In genomic region chr12:5807538-5808219, GRCh38 we compare ENCODE assay signal across 16 cellular contexts.
"Had no signal": no experiment of that assay in that cellular context is flagged by ENCODE, and none has a peak within 500 bp of the region (broad histone marks: within the 10 kb centered on the region; RNA-seq: fewer than 3 reads in every experiment).

No MANE protein-coding gene starts in this region.

- H3K36me3 ChIP-seq: esophagus squamous epithelium, neural progenitor cell, pancreas had no signal

- H3K9me3 Mint-ChIP-seq: activated naive CD8-positive, alpha-beta T cell treated with anti-CD3 and anti-CD28 coated beads, Interleukin-2, amount 10 ng/mL, durations not matched to agents 7 days and 5 days; immature natural killer cell; mesothelial cell of epicardium; neural progenitor cell had no signal

- H3K27ac Mint-ChIP-seq: activated naive CD8-positive, alpha-beta T cell treated with anti-CD3 and anti-CD28 coated beads, Interleukin-2, amount 10 ng/mL, durations not matched to agents 7 days and 5 days; immature natural killer cell; mesothelial cell of epicardium; neural progenitor cell; stimulated activated memory B cell treated with anti-CD40 and anti-IgM and Interleukin-4, amounts not matched to agents 10 μg/mL and 1 μg/mL and 100 μg/mL, for 72 hours had no signal

- FAIRE-seq: endothelial cell of umbilical vein, pancreas had no signal

- H3K27me3 ChIP-seq: neural progenitor cell had no signal

- H3K4me1 ChIP-seq: esophagus squamous epithelium, lower lobe of right lung, neural progenitor cell, pancreas had no signal

- H3K36me3 Mint-ChIP-seq: activated naive CD8-positive, alpha-beta T cell treated with anti-CD3 and anti-CD28 coated beads, Interleukin-2, amount 10 ng/mL, durations not matched to agents 7 days and 5 days; immature natural killer cell; mesothelial cell of epicardium; neural progenitor cell; stimulated activated memory B cell treated with anti-CD40 and anti-IgM and Interleukin-4, amounts not matched to agents 10 μg/mL and 1 μg/mL and 100 μg/mL, for 72 hours had no signal

- DNase-seq: activated CD4-positive, CD25-positive, alpha-beta regulatory T cell treated with anti-CD3 and anti-CD28 coated beads, Interleukin-2, amount 50 U/mL, for 72 hours; activated naive CD4-positive, alpha-beta T cell; activated naive CD8-positive, alpha-beta T cell treated with anti-CD3 and anti-CD28 coated beads, Interleukin-2, amount 10 ng/mL, durations not matched to agents 7 days and 5 days; activated T-cell treated with anti-CD3 and anti-CD28 coated beads for 4 hours; cortex of kidney; effector CD4-positive, alpha-beta T cell; esophagus squamous epithelium; immature natural killer cell; lower lobe of right lung; pancreas; stimulated activated CD4-positive, alpha-beta T cell treated with anti-CD3 and anti-CD28 coated beads, Interleukin-2, amount 100 ng/mL, for 48 hours; T1000 had no signal

- H3K4me3 Mint-ChIP-seq: activated naive CD8-positive, alpha-beta T cell treated with anti-CD3 and anti-CD28 coated beads, Interleukin-2, amount 10 ng/mL, durations not matched to agents 7 days and 5 days; immature natural killer cell; mesothelial cell of epicardium; neural progenitor cell; stimulated activated memory B cell treated with anti-CD40 and anti-IgM and Interleukin-4, amounts not matched to agents 10 μg/mL and 1 μg/mL and 100 μg/mL, for 72 hours had no signal

- H3K4me3 ChIP-seq: esophagus squamous epithelium, lower lobe of right lung, neural progenitor cell, pancreas had no signal

- H3K27ac ChIP-seq: esophagus squamous epithelium, lower lobe of right lung, neural progenitor cell, pancreas had no signal

- H3K27me3 Mint-ChIP-seq: activated naive CD8-positive, alpha-beta T cell treated with anti-CD3 and anti-CD28 coated beads, Interleukin-2, amount 10 ng/mL, durations not matched to agents 7 days and 5 days; stimulated activated memory B cell treated with anti-CD40 and anti-IgM and Interleukin-4, amounts not matched to agents 10 μg/mL and 1 μg/mL and 100 μg/mL, for 72 hours had no signal

- H3K9me3 ChIP-seq: esophagus squamous epithelium, lower lobe of right lung, pancreas had no signal

- H3K4me1 Mint-ChIP-seq: activated naive CD8-positive, alpha-beta T cell treated with anti-CD3 and anti-CD28 coated beads, Interleukin-2, amount 10 ng/mL, durations not matched to agents 7 days and 5 days; immature natural killer cell; stimulated activated memory B cell treated with anti-CD40 and anti-IgM and Interleukin-4, amounts not matched to agents 10 μg/mL and 1 μg/mL and 100 μg/mL, for 72 hours had no signal

- H2AFZ ChIP-seq: neural progenitor cell had no signal

- H3K4me2 ChIP-seq: neural progenitor cell had no signal

- H3K9ac ChIP-seq: neural progenitor cell had no signal
